ENCODE assay signal across 8 cellular contexts in genomic region chr19:18789883-18790565, GRCh38. TPM values are rescaled to one million over a fixed set of nuclear protein-coding genes. Genes with fewer than 3 reads are reported as not detected.
A peak's percentile ranks its signal among the peaks of the same experiment; 100 is the strongest.
DNase-seq lines count a peak whose midpoint lies in the region; ATAC-seq, FAIRE-seq and TF ChIP-seq lines count a peak whose summit lies in the region.

No MANE protein-coding gene starts in this region.

- DNase-seq in AG08396 (ENCODE audit: low spot score) (peak; percentile 73), KBM-7 (peak; percentile 58), HepG2 (ENCODE audit: low spot score) (no peak), type B pancreatic cell (ENCODE audit: extremely low spot score, unreplicated experiment) (peak; percentile 70), amygdala (lab: John Stamatoyannopoulos, UW) (no peak), NCI-H446 treated with DMSO at 0.1 percent for 48 hours (lab: John Stamatoyannopoulos, UW) (no peak)

- H3K27ac ChIP-seq in HepG2 (ENCODE audit: extremely low read length, insufficient read depth, low read length), result no peak overlapping the region

- no peaks in the 10 kb centered on the region for H4K20me1 ChIP-seq in HepG2 (ENCODE audit: insufficient read depth, low read length)

- H3K36me3 ChIP-seq in HepG2 (replicated peaks in 1 of 2; ENCODE audit: control insufficient read depth in 1 of 2, insufficient read depth in 2 of 2, low read length in 2 of 2), result no peaks in the 10 kb centered on the region

- 17% methylated on average over 41 of the region's 65 CpGs for WGBS in HepG2 (ENCODE audit: low lambda C conversion rate)

- H3K9me3 Mint-ChIP-seq in activated naive CD8-positive, alpha-beta T cell (ENCODE audit: low read depth), result no peaks in the 10 kb centered on the region
- H3K9me3 Mint-ChIP-seq in type B pancreatic cell, result no peaks in the 10 kb centered on the region

- intact Hi-C loops in HepG2 (cut with micrococcal nuclease; ENCODE audit: unreplicated experiment), result no loop called here

- no peak overlapping the region for H3K27ac Mint-ChIP-seq in activated naive CD8-positive, alpha-beta T cell
- peak overlapping the region; percentile 44 for H3K27ac Mint-ChIP-seq in type B pancreatic cell

- H3K4me1 Mint-ChIP-seq in activated naive CD8-positive, alpha-beta T cell (ENCODE audit: low read depth), result peaks cover 28% of the 10 kb centered on the region
- H3K4me1 Mint-ChIP-seq in type B pancreatic cell (ENCODE audit: unreplicated experiment), result peaks cover 4% of the 10 kb centered on the region

- H3K27me3 Mint-ChIP-seq in activated naive CD8-positive, alpha-beta T cell, result peaks cover 24% of the 10 kb centered on the region
- peaks cover 90% of the 10 kb centered on the region for H3K27me3 Mint-ChIP-seq in type B pancreatic cell

- no peaks in the 10 kb centered on the region for H3K79me2 ChIP-seq in HepG2 (ENCODE audit: insufficient read depth, low read length)

- no peak for FAIRE-seq in HepG2 (lab: Jason Lieb, UNC)

- TF ChIP-seq POLR2A in HepG2 (IDR thresholded peaks at IDR 0.05; ENCODE audit: insufficient read depth in 1 of 2, low read depth in 2 of 2, low read length in 2 of 2), result no peak

- ATAC-seq in HepG2 (no peak), GM19395 (IDR thresholded peaks at IDR 0.05; ENCODE audit: unreplicated experiment) (no peak)

- POLR2A ChIA-PET in HepG2 (lab: Yijun Ruan, JAX), result no interaction called here

- TF ChIP-seq CTCF in HepG2 (CRISPR knock-in tag; IDR thresholded peaks at IDR 0.05) (no peak), type B pancreatic cell (conservative IDR thresholded peaks at IDR 0.05) (no peak)

- CTCF ChIA-PET in HepG2 (lab: Yijun Ruan, JAX; ENCODE audit: low intra/inter-chr PET ratio, low total read pairs), result no interaction called here

- TF ChIP-seq RAD21 in HepG2 (CRISPR knock-in tag; IDR thresholded peaks at IDR 0.05), result no peak

- H3K4me1 ChIP-seq in HepG2 (ENCODE audit: insufficient read depth, low read length), result peaks cover 24% of the 10 kb centered on the region; the same call in 1 of the 2 replicates

- no peak overlapping the region for H3K9ac ChIP-seq in HepG2 (ENCODE audit: insufficient read depth, low read depth, low read length)

- H3K4me3 ChIP-seq in HepG2 (replicated peaks in 1 of 3; ENCODE audit: insufficient read depth in 1 of 3, low read depth in 2 of 3, low read length in 3 of 3), result peak overlapping the region in 1 of 3 experiments; percentile 16; a peak in 1 of 6 replicates

- peak overlapping the region; percentile 80 for H3K4me3 Mint-ChIP-seq in activated naive CD8-positive, alpha-beta T cell
- H3K4me3 Mint-ChIP-seq in type B pancreatic cell, result peak overlapping the region; percentile 83

- peaks cover 11 to 76% of the 10 kb centered on the region in 2 experiments for H3K27me3 ChIP-seq in HepG2 (ENCODE audit: control insufficient read depth in 1 of 2, insufficient read depth in 2 of 2, low read length in 2 of 2)

- no peaks in the 10 kb centered on the region for H3K9me3 ChIP-seq in HepG2 (ENCODE audit: low read length)

- H3K4me2 ChIP-seq in HepG2 (ENCODE audit: low read depth, low read length), result 0 out of 2 replicates have a peak overlapping the region, but pooled peaks have one; percentile 7

- in situ Hi-C loops in KBM-7 (cut with MboI; ENCODE audit: low pct_unique_long_range_greater_than_20kb, low sequenced_read_pairs) (no loop called here), HepG2 (cut with HindIII; ENCODE audit: extremely low pct_ligation_motif_present, low pct_unique_long_range_greater_than_20kb) (loop anchor here (5.0 kb wide), 1 partner anchor 52 kb away; no protein-coding TSS in a partner anchor)

- H2AFZ ChIP-seq in HepG2 (ENCODE audit: low read length), result no peak overlapping the region

- no peaks in the 10 kb centered on the region for H3K36me3 Mint-ChIP-seq in activated naive CD8-positive, alpha-beta T cell
- no peaks in the 10 kb centered on the region for H3K36me3 Mint-ChIP-seq in type B pancreatic cell

- no peak for TF ChIP-seq EP300 in HepG2 (IDR thresholded peaks at IDR 0.05; ENCODE audit: low read depth in 2 of 2, low read length in 2 of 2)
- TF ChIP-seq EP300 in HepG2 (CRISPR knock-in tag; IDR thresholded peaks at IDR 0.05; ENCODE audit: borderline replicate concordance), result no peak

- BruUV-seq in HepG2 (replicated peaks; lab: Mats Ljungman, UMichigan), result no TSS peak

TF ChIP-seq in HepG2, 621 proteins besides CTCF, POLR2A, EP300 and RAD21 (continues in another document):
- TF ChIP-seq IKZF5 (CRISPR knock-in tag; IDR thresholded peaks at IDR 0.05), result no peak
- no peak for TF ChIP-seq AKAP8 (CRISPR knock-in tag; IDR thresholded peaks at IDR 0.05)
- peak; percentile 88; the same call in 1 of the 2 replicates for TF ChIP-seq ZNF800 (CRISPR knock-in tag; IDR thresholded peaks at IDR 0.05)

RNA-seq across cellular contexts. Expression of gene COMP, which starts 1.1 kb away (rescaled TPM):
- total RNA-seq in HepG2 (2016; rRNA removed; fragmentation: Illumina TruSeq; extraction: Trizol), result 0.04 TPM in 1 of 2 replicates, not detected in the other
- not detected in 2 replicates for total RNA-seq in HepG2 (2016; cell fraction: cytosol; rRNA removed; fragmentation: Illumina TruSeq; extraction: Trizol; ENCODE audit: low read depth)
- total RNA-seq in HepG2 (2016; cell fraction: insoluble cytoplasmic fraction; rRNA removed; fragmentation: Illumina TruSeq; extraction: Trizol), result 0.04 TPM in 1 of 2 replicates, not detected in the other
- total RNA-seq in HepG2 (2016; cell fraction: membrane; rRNA removed; fragmentation: Illumina TruSeq; extraction: Trizol), result not detected in 2 replicates
- not detected in 2 replicates for total RNA-seq in HepG2 (2016; cell fraction: nucleus; rRNA removed; fragmentation: Illumina TruSeq; extraction: Trizol)
- polyA plus RNA-seq in HepG2 (2011; rRNA removed), result 0.13 and 0.16 TPM in 2 replicates
- 0.16 and 0.19 TPM in 2 replicates for polyA plus RNA-seq in HepG2 (2011; cell fraction: cytosol; rRNA removed)
- polyA plus RNA-seq in HepG2 (2011; cell fraction: nucleus; rRNA removed), result 0.23 and 0.37 TPM in 2 replicates
- polyA plus RNA-seq in HepG2 (2012), result 0.36 and 0.49 TPM in 2 replicates
- polyA plus RNA-seq in HepG2 (2016; cell fraction: cytosol; fragmentation: Illumina TruSeq; extraction: Trizol; ENCODE audit: low read depth), result not detected in 2 replicates
- not detected in 2 replicates for polyA plus RNA-seq in HepG2 (2016; cell fraction: insoluble cytoplasmic fraction; fragmentation: Illumina TruSeq; extraction: Trizol; ENCODE audit: low read depth)
- polyA plus RNA-seq in HepG2 (2016; cell fraction: membrane; fragmentation: Illumina TruSeq; extraction: Trizol; ENCODE audit: low read depth), result 0.08 TPM in 1 of 2 replicates, not detected in the other
- 0.31 and 0.66 TPM in 2 replicates for polyA plus RNA-seq in HepG2 (2016; cell fraction: nucleus; fragmentation: Illumina TruSeq; extraction: Trizol; ENCODE audit: insufficient read depth, low read depth)
- not detected in 2 replicates for polyA minus RNA-seq in HepG2 (2011; rRNA and poly(A)+ RNA removed; ENCODE audit: low replicate concordance)
- polyA minus RNA-seq in HepG2 (2011; cell fraction: cytosol; rRNA and poly(A)+ RNA removed), result not detected in 2 replicates
- polyA minus RNA-seq in HepG2 (2011; cell fraction: nucleus; rRNA and poly(A)+ RNA removed), result not detected in 2 replicates
- 0.12 and 0.43 TPM in 2 replicates for total RNA-seq in type B pancreatic cell (ENCODE audit: low replicate concordance)

RNA-seq across cellular contexts. Expression of gene UPF1, which starts 41.7 kb away (rescaled TPM):
- 37.3 and 41.8 TPM in 2 replicates for total RNA-seq in HepG2 (2016; rRNA removed; fragmentation: Illumina TruSeq; extraction: Trizol)
- total RNA-seq in HepG2 (2016; cell fraction: cytosol; rRNA removed; fragmentation: Illumina TruSeq; extraction: Trizol; ENCODE audit: low read depth), result 12.2 and 13.8 TPM in 2 replicates
- total RNA-seq in HepG2 (2016; cell fraction: insoluble cytoplasmic fraction; rRNA removed; fragmentation: Illumina TruSeq; extraction: Trizol), result 29.5 and 44.5 TPM in 2 replicates
- 18.3 and 21.1 TPM in 2 replicates for total RNA-seq in HepG2 (2016; cell fraction: membrane; rRNA removed; fragmentation: Illumina TruSeq; extraction: Trizol)
- total RNA-seq in HepG2 (2016; cell fraction: nucleus; rRNA removed; fragmentation: Illumina TruSeq; extraction: Trizol), result 36.9 and 43.6 TPM in 2 replicates
- 16.9 and 23.1 TPM in 2 replicates for polyA plus RNA-seq in HepG2 (2011; rRNA removed)
- polyA plus RNA-seq in HepG2 (2011; cell fraction: cytosol; rRNA removed), result 11.8 and 14.9 TPM in 2 replicates
- 81.5 and 87.6 TPM in 2 replicates for polyA plus RNA-seq in HepG2 (2011; cell fraction: nucleus; rRNA removed)
- 32.0 and 33.3 TPM in 2 replicates for polyA plus RNA-seq in HepG2 (2012)
- 5.5 and 6.1 TPM in 2 replicates for polyA plus RNA-seq in HepG2 (2016; cell fraction: cytosol; fragmentation: Illumina TruSeq; extraction: Trizol; ENCODE audit: low read depth)
- polyA plus RNA-seq in HepG2 (2016; cell fraction: insoluble cytoplasmic fraction; fragmentation: Illumina TruSeq; extraction: Trizol; ENCODE audit: low read depth), result 29.2 and 42.1 TPM in 2 replicates
- polyA plus RNA-seq in HepG2 (2016; cell fraction: membrane; fragmentation: Illumina TruSeq; extraction: Trizol; ENCODE audit: low read depth), result 9.6 and 10.6 TPM in 2 replicates
- 67.1 and 73.6 TPM in 2 replicates for polyA plus RNA-seq in HepG2 (2016; cell fraction: nucleus; fragmentation: Illumina TruSeq; extraction: Trizol; ENCODE audit: insufficient read depth, low read depth)
- polyA minus RNA-seq in HepG2 (2011; rRNA and poly(A)+ RNA removed; ENCODE audit: low replicate concordance), result 65.4 and 85.0 TPM in 2 replicates
- polyA minus RNA-seq in HepG2 (2011; cell fraction: cytosol; rRNA and poly(A)+ RNA removed), result 39.4 and 46.0 TPM in 2 replicates
- 47.6 and 69.0 TPM in 2 replicates for polyA minus RNA-seq in HepG2 (2011; cell fraction: nucleus; rRNA and poly(A)+ RNA removed)
- 72.1 and 76.5 TPM in 2 replicates for total RNA-seq in type B pancreatic cell (ENCODE audit: low replicate concordance)

Comparison
In these comparisons a context has a peak if more than half of its experiments do, and no peak if none do; other contexts are left out.
1. DNase-seq: peak in AG08396 (single experiment), KBM-7 (single experiment) and type B pancreatic cell (single experiment); none in HepG2 (single experiment), amygdala (0 of 56) and NCI-H446 treated with DMSO at 0.1 percent for 48 hours (single experiment).